Comparison of ENCODE assay signal across 8 cellular contexts in genomic region chr22:36507518-36508010, GRCh38. TPM values are rescaled to one million over a fixed set of nuclear protein-coding genes. Genes with fewer than 3 reads are reported as not detected.
DNase-seq lines count a peak whose midpoint lies in the region; ATAC-seq and TF ChIP-seq lines count a peak whose summit lies in the region.

No MANE protein-coding gene starts in this region.

- no peaks in the 10 kb centered on the region for H3K9me3 ChIP-seq in gastrocnemius medialis

- peaks cover 19% of the 10 kb centered on the region for H3K36me3 Mint-ChIP-seq in T-cell

- peak overlapping the region; percentile 77 to 91 (median 80) for H3K27ac ChIP-seq in gastrocnemius medialis

- H3K4me1 Mint-ChIP-seq in T-cell = peaks cover 12 to 14% (median 14%) of the 10 kb centered on the region in 3 donors

- CTCF ChIA-PET in T-cell (lab: Charles Lee) = interaction anchor here in 1 of 2 donors (0.7 kb wide), 1 partner anchor 15 kb away, joined by 3 read pairs; no protein-coding TSS in a partner anchor

- H3K4me3 Mint-ChIP-seq in T-cell = peak overlapping the region; percentile 66 to 70 (median 67)

- H3K9me3 Mint-ChIP-seq in T-cell = no peaks in the 10 kb centered on the region

- no peak for DNase-seq in GM12865 (ENCODE audit: low read depth)
- DNase-seq in T-cell = no peak
- DNase-seq in fibroblast of the aortic adventitia (ENCODE audit: low read depth) = no peak
- no peak for DNase-seq in gastrocnemius medialis
- no peak for DNase-seq in NCI-H748 (lab: John Stamatoyannopoulos, UW; ENCODE audit: unreplicated experiment)
- DNase-seq in NCI-H1092 (lab: John Stamatoyannopoulos, UW) = no peak
- DNase-seq in middle frontal gyrus (ENCODE audit: extremely low spot score, low spot score) = no peak
- no peak for DNase-seq in stimulated activated CD4-positive, alpha-beta T cell treated with anti-CD3 and anti-CD28 coated beads, Interleukin-4, amount 100 ng/mL, for 1 hour

- TF ChIP-seq CTCF in GM12865 (IDR thresholded peaks at IDR 0.05; ENCODE audit: insufficient read depth, low read depth, low read length, missing control alignments) (no peak), fibroblast of the aortic adventitia (IDR thresholded peaks at IDR 0.05; ENCODE audit: insufficient read depth, low read length) (no peak), gastrocnemius medialis (IDR thresholded peaks at IDR 0.05 in 4 of 5, conservative IDR thresholded peaks at IDR 0.05 in 1 of 5) (no peak)

- no peak for TF ChIP-seq POLR2A in gastrocnemius medialis (IDR thresholded peaks at IDR 0.05)

- POLR2A ChIA-PET in T-cell (lab: Charles Lee) = interaction anchor here in 1 of 2 donors (0.5 kb wide), 1 partner anchor 14 kb away, joined by 7 read pairs; no protein-coding TSS in a partner anchor

- no peak for ATAC-seq in T-cell (replicated peaks in 1 of 4)
- no peak for ATAC-seq in gastrocnemius medialis

- in situ Hi-C loops in gastrocnemius medialis (cut with MboI; ENCODE audit: low sequenced_read_pairs in 4 of 4) = no loop called here

- H3K4me3 ChIP-seq in GM12865 (ENCODE audit: low read depth, low read length) (peak overlapping the region; percentile 74), fibroblast of the aortic adventitia (ENCODE audit: low read depth, low read length) (peak overlapping the region; percentile 61), gastrocnemius medialis (peak overlapping the region; percentile 55 to 65 (median 60))

- H3K4me1 ChIP-seq in gastrocnemius medialis = peaks cover 5 to 17% of the 10 kb centered on the region in 2 donors

- peaks cover 0 to 24% of the 10 kb centered on the region in 2 donors for H3K36me3 ChIP-seq in gastrocnemius medialis

- no peaks in the 10 kb centered on the region for H3K27me3 Mint-ChIP-seq in T-cell

- no peaks in the 10 kb centered on the region for H3K27me3 ChIP-seq in gastrocnemius medialis

- intact Hi-C loops in gastrocnemius medialis (cut with DNase I; ENCODE audit: low total_unique reads) = loop anchor here (2.0 kb wide), 1 partner anchor 21 kb away; the partner anchor contains the start of gene EIF3D

- H3K27ac Mint-ChIP-seq in T-cell = peak overlapping the region; percentile 68 to 80

RNA-seq across cellular contexts. Expression of gene FOXRED2, which starts 0.7 kb away (rescaled TPM):
- total RNA-seq in T-cell = 1 to 10 TPM; 1.7 to 5.0 (median 3.2) TPM
- 27.8 and 28.1 TPM in 2 replicates for total RNA-seq in fibroblast of the aortic adventitia (ENCODE audit: low replicate concordance)
- 10 to 100 TPM in 1 of 4 donors, 1 to 10 TPM in 3; 2.6 to 13.6 (median 5.1) TPM for total RNA-seq in gastrocnemius medialis

RNA-seq across cellular contexts. Expression of gene EIF3D, which starts 21.4 kb away (rescaled TPM):
- total RNA-seq in T-cell (100 to 1,000 TPM; 218 to 273 (median 242) TPM), fibroblast of the aortic adventitia (ENCODE audit: low replicate concordance) (302 and 336 TPM in 2 replicates), gastrocnemius medialis (100 to 1,000 TPM; 208 to 319 (median 290) TPM)

RNA-seq across cellular contexts. Expression of gene TXN2, which starts 26.1 kb away (rescaled TPM):
- 10 to 100 TPM; 36.9 to 47.6 (median 45.4) TPM for total RNA-seq in T-cell
- total RNA-seq in fibroblast of the aortic adventitia (ENCODE audit: low replicate concordance) = 38.8 and 74.6 TPM in 2 replicates
- 100 to 1,000 TPM in 1 of 4 donors, 10 to 100 TPM in 3; 64.9 to 122 (median 86.0) TPM for total RNA-seq in gastrocnemius medialis
